ENCODE assay signal across 1 cellular context in the genomic region with DNA sequence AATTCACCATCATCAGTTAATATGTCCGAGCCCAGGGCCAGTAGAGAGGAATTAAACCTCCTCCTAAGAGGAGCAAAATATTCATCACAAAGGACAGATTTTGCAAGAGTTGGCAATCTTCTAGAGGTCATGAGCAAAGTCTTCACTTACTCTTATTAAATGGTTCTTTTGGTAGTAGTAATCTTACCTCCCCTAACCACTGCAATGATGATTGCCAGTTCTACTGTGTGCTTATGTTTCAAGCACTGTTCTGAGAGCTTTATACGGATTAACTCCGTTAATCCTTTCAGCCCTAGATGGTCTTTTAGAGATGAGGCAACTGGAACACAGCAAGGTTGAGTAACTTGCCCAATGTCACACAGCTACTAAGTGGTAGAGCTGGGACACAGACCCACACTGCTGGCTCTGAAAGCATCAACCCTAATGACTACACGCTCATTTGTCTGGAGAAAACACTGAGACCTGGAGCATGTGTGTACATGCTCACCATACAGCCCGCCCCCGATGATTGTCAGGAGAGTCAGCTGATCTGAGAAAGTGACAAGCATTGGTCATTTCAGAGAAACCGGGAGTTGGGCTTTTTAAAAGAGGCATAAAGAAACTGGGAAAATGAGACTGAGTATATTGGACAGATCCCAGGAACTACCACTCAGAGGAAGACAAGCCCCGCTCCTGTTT.
TF ChIP-seq lines count a peak whose summit lies in the region.

No MANE protein-coding gene starts in this region.

TF ChIP-seq in H1, 55 proteins besides CTCF, POLR2A, EP300 and RAD21:
- TF ChIP-seq BRCA1 (IDR thresholded peaks at IDR 0.05; ENCODE audit: low read depth, low read length), result no peak
- TF ChIP-seq, protein P1, sequence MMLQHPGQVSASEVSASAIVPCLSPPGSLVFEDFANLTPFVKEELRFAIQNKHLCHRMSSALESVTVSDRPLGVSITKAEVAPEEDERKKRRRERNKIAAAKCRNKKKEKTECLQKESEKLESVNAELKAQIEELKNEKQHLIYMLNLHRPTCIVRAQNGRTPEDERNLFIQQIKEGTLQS (IDR thresholded peaks at IDR 0.05; ENCODE audit: insufficient read depth, low read depth, low read length), result no peak
- TF ChIP-seq BACH1 (IDR thresholded peaks at IDR 0.05; ENCODE audit: low read length), result no peak
- TF ChIP-seq CHD2 (IDR thresholded peaks at IDR 0.05; ENCODE audit: low read length), result no peak
- no peak for TF ChIP-seq HDAC6 (IDR thresholded peaks at IDR 0.05; ENCODE audit: low read depth, low read length)
- no peak for TF ChIP-seq SP4 (IDR thresholded peaks at IDR 0.05; ENCODE audit: low read length)
- no peak for TF ChIP-seq KDM5A (IDR thresholded peaks at IDR 0.05; ENCODE audit: low read length)
- no peak for TF ChIP-seq HDAC2 (IDR thresholded peaks at IDR 0.05; ENCODE audit: borderline replicate concordance in 1 of 2, low read depth in 2 of 2, low read length in 2 of 2)
